ENCODE assay signal across 1 cellular context in genomic region chr10:73413528-73414229, GRCh38.
A peak's percentile ranks its signal among the peaks of the same experiment; 100 is the strongest.
TF ChIP-seq lines count a peak whose summit lies in the region.

TSS of gene ANXA7 (minus strand) at chr10:73414058. CDS start at chr10:73400856, 13,202 bp downstream.

TF ChIP-seq in HepG2, 621 proteins besides CTCF, POLR2A, EP300 and RAD21 (continued from another document and continues in another):
- TF ChIP-seq MTERF4 (CRISPR knock-in tag; IDR thresholded peaks at IDR 0.05) (peak; percentile 22; the same call in 1 of the 2 replicates), KIAA2018 (CRISPR knock-in tag; IDR thresholded peaks at IDR 0.05; ENCODE audit: borderline replicate concordance) (0 out of 2 replicates have a peak, but pooled peaks have one; percentile 60), ZFX (CRISPR knock-in tag; IDR thresholded peaks at IDR 0.05; ENCODE audit: low read depth) (peak; percentile 97), SSRP1 (CRISPR knock-in tag; IDR thresholded peaks at IDR 0.05) (peak; percentile 70; the same call in 1 of the 2 replicates), MTF2 (CRISPR knock-in tag; IDR thresholded peaks at IDR 0.05; ENCODE audit: borderline replicate concordance) (peak; percentile 47; the same call in 1 of the 2 replicates), MTA1 (CRISPR knock-in tag; IDR thresholded peaks at IDR 0.05; ENCODE audit: borderline replicate concordance) (peak; percentile 84; the same call in 1 of the 2 replicates), ZNF253 (CRISPR knock-in tag; IDR thresholded peaks at IDR 0.05; ENCODE audit: borderline replicate concordance) (0 out of 2 replicates have a peak, but pooled peaks have one; percentile 23), MYC (CRISPR knock-in tag; IDR thresholded peaks at IDR 0.05; ENCODE audit: borderline replicate concordance) (peak; percentile 87), ATF1 (CRISPR knock-in tag; IDR thresholded peaks at IDR 0.05) (no peak), ZNF784 (CRISPR knock-in tag; IDR thresholded peaks at IDR 0.05; ENCODE audit: borderline replicate concordance) (peak; percentile 79; the same call in 1 of the 2 replicates), KLF12 (CRISPR knock-in tag; IDR thresholded peaks at IDR 0.05; ENCODE audit: borderline replicate concordance) (no peak), TBX3 (IDR thresholded peaks at IDR 0.05; ENCODE audit: borderline replicate concordance) (peak; percentile 21; the same call in 1 of the 2 replicates), IRF2 (CRISPR knock-in tag; IDR thresholded peaks at IDR 0.05) (peak; percentile 44), ZEB1 (IDR thresholded peaks at IDR 0.05; ENCODE audit: insufficient replicate concordance, low read depth) (peak; percentile 10), ARNT2 (CRISPR knock-in tag; IDR thresholded peaks at IDR 0.05; ENCODE audit: low read depth) (peak; percentile 74; the same call in 1 of the 2 replicates), ZNF441 (CRISPR knock-in tag; IDR thresholded peaks at IDR 0.05; ENCODE audit: borderline replicate concordance) (peak; percentile 57; the same call in 1 of the 2 replicates), ZNF280D (CRISPR knock-in tag; IDR thresholded peaks at IDR 0.05) (0 out of 2 replicates have a peak, but pooled peaks have one; percentile 47), U2AF1 (optimal IDR thresholded peaks at IDR 0.05; ENCODE audit: low read depth, low read length) (no peak), CREM (IDR thresholded peaks at IDR 0.05) (peak; percentile 7), CREM (CRISPR knock-in tag; IDR thresholded peaks at IDR 0.05) (no peak), TEAD2 (CRISPR knock-in tag; IDR thresholded peaks at IDR 0.05) (no peak), IRF1 (CRISPR knock-in tag; IDR thresholded peaks at IDR 0.05; ENCODE audit: low read depth) (no peak), KAT2B (IDR thresholded peaks at IDR 0.05; ENCODE audit: borderline replicate concordance, low read depth, low read length) (no peak), MAFF (IDR thresholded peaks at IDR 0.05; ENCODE audit: low read depth, low read length) (0 out of 2 replicates have a peak, but pooled peaks have one; percentile 13), ZBTB4 (CRISPR knock-in tag; IDR thresholded peaks at IDR 0.05; ENCODE audit: borderline replicate concordance) (peak; percentile 71; the same call in 1 of the 2 replicates), SP5 (CRISPR knock-in tag; IDR thresholded peaks at IDR 0.05; ENCODE audit: borderline replicate concordance, low read depth) (no peak; the same call in 1 of the 2 replicates), REL (CRISPR knock-in tag; conservative IDR thresholded peaks at IDR 0.05) (0 out of 2 replicates have a peak, but pooled peaks have one; percentile 56), KDM2A (CRISPR knock-in tag; IDR thresholded peaks at IDR 0.05; ENCODE audit: borderline replicate concordance, low read depth) (peak; percentile 94), ZBTB34 (CRISPR knock-in tag; IDR thresholded peaks at IDR 0.05) (no peak), ZNF639 (CRISPR knock-in tag; conservative IDR thresholded peaks at IDR 0.05) (0 out of 2 replicates have a peak, but pooled peaks have one; percentile 27), TP53 (CRISPR knock-in tag; conservative IDR thresholded peaks at IDR 0.05) (no peak; the same call in 1 of the 2 replicates), ZBTB21 (CRISPR knock-in tag; IDR thresholded peaks at IDR 0.05) (peak; percentile 52; the same call in 1 of the 2 replicates), ZBTB25 (CRISPR knock-in tag; IDR thresholded peaks at IDR 0.05) (peak; percentile 71; the same call in 1 of the 2 replicates), ZNF780A (CRISPR knock-in tag; IDR thresholded peaks at IDR 0.05) (no peak), KDM1A (CRISPR knock-in tag; IDR thresholded peaks at IDR 0.05) (no peak), ZNF543 (CRISPR knock-in tag; IDR thresholded peaks at IDR 0.05) (peak; percentile 74; the same call in 1 of the 2 replicates)
